Comparison of ENCODE assay signal across 1 cellular context in the genomic region with DNA sequence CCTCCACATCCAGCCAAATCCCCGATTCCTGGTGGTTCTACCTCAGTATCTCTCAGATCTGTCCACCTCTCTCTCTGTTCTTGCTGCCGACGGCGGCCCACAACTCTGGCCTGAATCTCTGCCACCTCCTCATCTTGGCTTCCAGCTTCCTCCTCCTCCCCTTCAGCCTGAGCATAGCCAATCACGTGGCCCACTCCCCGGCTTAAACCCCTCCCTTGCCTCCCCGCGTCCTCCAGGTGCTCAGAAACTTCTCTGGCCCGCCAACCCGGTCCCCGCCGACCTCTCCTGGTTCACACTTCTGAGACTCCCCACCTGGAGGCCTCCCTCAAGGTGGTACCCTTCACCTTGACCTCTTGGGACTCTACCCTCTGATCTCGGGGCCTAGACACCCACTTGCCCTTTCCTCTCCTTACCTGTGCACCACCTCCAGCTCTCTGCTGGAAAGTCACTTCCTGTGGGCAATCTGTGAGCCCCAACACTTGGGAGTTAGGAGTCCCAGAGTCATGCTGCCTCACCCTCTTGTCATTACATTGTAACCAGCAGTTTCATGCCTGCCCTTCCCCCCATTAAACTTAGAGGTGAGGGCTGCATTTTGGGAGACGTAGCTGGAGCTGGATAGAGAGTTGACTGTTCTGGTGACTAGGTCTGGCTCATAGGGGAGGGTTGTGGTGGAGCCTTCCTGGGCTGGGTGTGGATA.
TF ChIP-seq lines count a peak whose summit lies in the region.

No MANE protein-coding gene starts in this region.

TF ChIP-seq in HepG2, 621 proteins besides CTCF, POLR2A, EP300 and RAD21 (continued from another document and continues in another):
- TF ChIP-seq, protein P1, sequence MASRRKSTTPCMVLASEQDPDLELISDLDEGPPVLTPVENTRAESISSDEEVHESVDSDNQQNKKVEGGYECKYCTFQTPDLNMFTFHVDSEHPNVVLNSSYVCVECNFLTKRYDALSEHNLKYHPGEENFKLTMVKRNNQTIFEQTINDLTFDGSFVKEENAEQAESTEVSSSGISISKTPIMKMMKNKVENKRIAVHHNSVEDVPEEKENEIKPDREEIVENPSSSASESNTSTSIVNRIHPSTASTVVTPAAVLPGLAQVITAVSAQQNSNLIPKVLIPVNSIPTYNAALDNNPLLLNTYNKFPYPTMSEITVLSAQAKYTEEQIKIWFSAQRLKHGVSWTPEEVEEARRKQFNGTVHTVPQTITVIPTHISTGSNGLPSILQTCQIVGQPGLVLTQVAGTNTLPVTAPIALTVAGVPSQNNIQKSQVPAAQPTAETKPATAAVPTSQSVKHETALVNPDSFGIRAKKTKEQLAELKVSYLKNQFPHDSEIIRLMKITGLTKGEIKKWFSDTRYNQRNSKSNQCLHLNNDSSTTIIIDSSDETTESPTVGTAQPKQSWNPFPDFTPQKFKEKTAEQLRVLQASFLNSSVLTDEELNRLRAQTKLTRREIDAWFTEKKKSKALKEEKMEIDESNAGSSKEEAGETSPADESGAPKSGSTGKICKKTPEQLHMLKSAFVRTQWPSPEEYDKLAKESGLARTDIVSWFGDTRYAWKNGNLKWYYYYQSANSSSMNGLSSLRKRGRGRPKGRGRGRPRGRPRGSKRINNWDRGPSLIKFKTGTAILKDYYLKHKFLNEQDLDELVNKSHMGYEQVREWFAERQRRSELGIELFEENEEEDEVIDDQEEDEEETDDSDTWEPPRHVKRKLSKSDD (CRISPR knock-in tag; IDR thresholded peaks at IDR 0.05; ENCODE audit: low read depth), result no peak
- TF ChIP-seq ZNF644 (CRISPR knock-in tag; IDR thresholded peaks at IDR 0.05; ENCODE audit: low read depth), result 0 out of 2 replicates have a peak, but pooled peaks have one; percentile 17
- no peak for TF ChIP-seq CAMTA2 (CRISPR knock-in tag; IDR thresholded peaks at IDR 0.05; ENCODE audit: borderline replicate concordance)
- peak; percentile 12 for TF ChIP-seq YY1 (IDR thresholded peaks at IDR 0.05; ENCODE audit: insufficient read depth, insufficient replicate concordance, low read depth, low read length)
- no peak for TF ChIP-seq REXO4 (CRISPR knock-in tag; IDR thresholded peaks at IDR 0.05; ENCODE audit: borderline replicate concordance)
- no peak for TF ChIP-seq HNRNPUL1 (IDR thresholded peaks at IDR 0.05; ENCODE audit: low read depth, low read length)
- TF ChIP-seq, protein P2, sequence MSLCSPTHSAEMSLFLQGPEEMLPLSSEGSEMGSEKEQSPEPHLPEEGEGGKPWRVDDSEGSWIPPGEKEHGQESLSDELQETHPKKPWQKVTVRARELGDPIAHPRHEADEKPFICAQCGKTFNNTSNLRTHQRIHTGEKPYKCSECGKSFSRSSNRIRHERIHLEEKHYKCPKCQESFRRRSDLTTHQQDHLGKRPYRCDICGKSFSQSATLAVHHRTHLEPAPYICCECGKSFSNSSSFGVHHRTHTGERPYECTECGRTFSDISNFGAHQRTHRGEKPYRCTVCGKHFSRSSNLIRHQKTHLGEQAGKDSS (CRISPR knock-in tag; IDR thresholded peaks at IDR 0.05; ENCODE audit: borderline replicate concordance, low read depth), result 0 out of 2 replicates have a peak, but pooled peaks have one; percentile 12
- TF ChIP-seq, protein P3, sequence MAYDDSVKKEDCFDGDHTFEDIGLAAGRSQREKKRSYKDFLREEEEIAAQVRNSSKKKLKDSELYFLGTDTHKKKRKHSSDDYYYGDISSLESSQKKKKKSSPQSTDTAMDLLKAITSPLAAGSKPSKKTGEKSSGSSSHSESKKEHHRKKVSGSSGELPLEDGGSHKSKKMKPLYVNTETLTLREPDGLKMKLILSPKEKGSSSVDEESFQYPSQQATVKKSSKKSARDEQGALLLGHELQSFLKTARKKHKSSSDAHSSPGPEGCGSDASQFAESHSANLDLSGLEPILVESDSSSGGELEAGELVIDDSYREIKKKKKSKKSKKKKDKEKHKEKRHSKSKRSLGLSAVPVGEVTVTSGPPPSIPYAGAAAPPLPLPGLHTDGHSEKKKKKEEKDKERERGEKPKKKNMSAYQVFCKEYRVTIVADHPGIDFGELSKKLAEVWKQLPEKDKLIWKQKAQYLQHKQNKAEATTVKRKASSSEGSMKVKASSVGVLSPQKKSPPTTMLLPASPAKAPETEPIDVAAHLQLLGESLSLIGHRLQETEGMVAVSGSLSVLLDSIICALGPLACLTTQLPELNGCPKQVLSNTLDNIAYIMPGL (CRISPR knock-in tag; IDR thresholded peaks at IDR 0.05; ENCODE audit: borderline replicate concordance in 1 of 2, low read depth in 1 of 2), result peak in 1 of 2 experiments; percentile 78; a peak in 2 of 4 replicates
- peak; percentile 43; the same call in 1 of the 2 replicates for TF ChIP-seq GATA4 (IDR thresholded peaks at IDR 0.05; ENCODE audit: borderline replicate concordance, low read depth)
- no peak for TF ChIP-seq HHEX (CRISPR knock-in tag; IDR thresholded peaks at IDR 0.05)
- TF ChIP-seq, protein P4, sequence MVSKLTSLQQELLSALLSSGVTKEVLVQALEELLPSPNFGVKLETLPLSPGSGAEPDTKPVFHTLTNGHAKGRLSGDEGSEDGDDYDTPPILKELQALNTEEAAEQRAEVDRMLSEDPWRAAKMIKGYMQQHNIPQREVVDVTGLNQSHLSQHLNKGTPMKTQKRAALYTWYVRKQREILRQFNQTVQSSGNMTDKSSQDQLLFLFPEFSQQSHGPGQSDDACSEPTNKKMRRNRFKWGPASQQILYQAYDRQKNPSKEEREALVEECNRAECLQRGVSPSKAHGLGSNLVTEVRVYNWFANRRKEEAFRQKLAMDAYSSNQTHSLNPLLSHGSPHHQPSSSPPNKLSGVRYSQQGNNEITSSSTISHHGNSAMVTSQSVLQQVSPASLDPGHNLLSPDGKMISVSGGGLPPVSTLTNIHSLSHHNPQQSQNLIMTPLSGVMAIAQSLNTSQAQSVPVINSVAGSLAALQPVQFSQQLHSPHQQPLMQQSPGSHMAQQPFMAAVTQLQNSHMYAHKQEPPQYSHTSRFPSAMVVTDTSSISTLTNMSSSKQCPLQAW (CRISPR knock-in tag; IDR thresholded peaks at IDR 0.05), result peak; percentile 92
- TF ChIP-seq ZNF7 (CRISPR knock-in tag; IDR thresholded peaks at IDR 0.05), result 0 out of 2 replicates have a peak, but pooled peaks have one; percentile 1
- TF ChIP-seq ZBTB38 (CRISPR knock-in tag; IDR thresholded peaks at IDR 0.05), result 0 out of 2 replicates have a peak, but pooled peaks have one; percentile 48
- TF ChIP-seq MTF1 (CRISPR knock-in tag; IDR thresholded peaks at IDR 0.05), result no peak
- peak; percentile 82 for TF ChIP-seq ZNF263 (CRISPR knock-in tag; IDR thresholded peaks at IDR 0.05)
- TF ChIP-seq, protein P5, sequence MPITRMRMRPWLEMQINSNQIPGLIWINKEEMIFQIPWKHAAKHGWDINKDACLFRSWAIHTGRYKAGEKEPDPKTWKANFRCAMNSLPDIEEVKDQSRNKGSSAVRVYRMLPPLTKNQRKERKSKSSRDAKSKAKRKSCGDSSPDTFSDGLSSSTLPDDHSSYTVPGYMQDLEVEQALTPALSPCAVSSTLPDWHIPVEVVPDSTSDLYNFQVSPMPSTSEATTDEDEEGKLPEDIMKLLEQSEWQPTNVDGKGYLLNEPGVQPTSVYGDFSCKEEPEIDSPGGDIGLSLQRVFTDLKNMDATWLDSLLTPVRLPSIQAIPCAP (CRISPR knock-in tag; IDR thresholded peaks at IDR 0.05; ENCODE audit: low read depth), result no peak
- TF ChIP-seq ZNF343 (CRISPR knock-in tag; IDR thresholded peaks at IDR 0.05), result peak; percentile 67; the same call in 1 of the 2 replicates
- TF ChIP-seq SP2 (CRISPR knock-in tag; IDR thresholded peaks at IDR 0.05), result peak; percentile 60
- peak; percentile 9; the same call in 1 of the 2 replicates for TF ChIP-seq SALL1 (CRISPR knock-in tag; IDR thresholded peaks at IDR 0.05)
- TF ChIP-seq ZBTB20 (CRISPR knock-in tag; IDR thresholded peaks at IDR 0.05; ENCODE audit: borderline replicate concordance, low read depth), result peak; percentile 40; the same call in 1 of the 2 replicates
- TF ChIP-seq RFX3 (CRISPR knock-in tag; IDR thresholded peaks at IDR 0.05), result no peak
- peak; percentile 42; the same call in 1 of the 2 replicates for TF ChIP-seq ZNF350 (CRISPR knock-in tag; IDR thresholded peaks at IDR 0.05; ENCODE audit: borderline replicate concordance, low read depth)
- 0 out of 2 replicates have a peak, but pooled peaks have one; percentile 12 for TF ChIP-seq NAIF1 (CRISPR knock-in tag; IDR thresholded peaks at IDR 0.05; ENCODE audit: borderline replicate concordance)
- TF ChIP-seq ESRRA (CRISPR knock-in tag; IDR thresholded peaks at IDR 0.05; ENCODE audit: low read depth), result 0 out of 2 replicates have a peak, but pooled peaks have one; percentile 34
- TF ChIP-seq MEIS1 (CRISPR knock-in tag; IDR thresholded peaks at IDR 0.05; ENCODE audit: borderline replicate concordance), result 0 out of 2 replicates have a peak, but pooled peaks have one; percentile 51
- TF ChIP-seq NCOA2 (CRISPR knock-in tag; IDR thresholded peaks at IDR 0.05), result 0 out of 2 replicates have a peak, but pooled peaks have one; percentile 5
- 0 out of 2 replicates have a peak, but pooled peaks have one; percentile 66 for TF ChIP-seq YEATS2 (CRISPR knock-in tag; IDR thresholded peaks at IDR 0.05; ENCODE audit: borderline replicate concordance)
- TF ChIP-seq ZNF230 (CRISPR knock-in tag; IDR thresholded peaks at IDR 0.05), result peak; percentile 54; the same call in 1 of the 2 replicates
- TF ChIP-seq KDM1A (CRISPR knock-in tag; IDR thresholded peaks at IDR 0.05), result no peak
- TF ChIP-seq, protein P6, sequence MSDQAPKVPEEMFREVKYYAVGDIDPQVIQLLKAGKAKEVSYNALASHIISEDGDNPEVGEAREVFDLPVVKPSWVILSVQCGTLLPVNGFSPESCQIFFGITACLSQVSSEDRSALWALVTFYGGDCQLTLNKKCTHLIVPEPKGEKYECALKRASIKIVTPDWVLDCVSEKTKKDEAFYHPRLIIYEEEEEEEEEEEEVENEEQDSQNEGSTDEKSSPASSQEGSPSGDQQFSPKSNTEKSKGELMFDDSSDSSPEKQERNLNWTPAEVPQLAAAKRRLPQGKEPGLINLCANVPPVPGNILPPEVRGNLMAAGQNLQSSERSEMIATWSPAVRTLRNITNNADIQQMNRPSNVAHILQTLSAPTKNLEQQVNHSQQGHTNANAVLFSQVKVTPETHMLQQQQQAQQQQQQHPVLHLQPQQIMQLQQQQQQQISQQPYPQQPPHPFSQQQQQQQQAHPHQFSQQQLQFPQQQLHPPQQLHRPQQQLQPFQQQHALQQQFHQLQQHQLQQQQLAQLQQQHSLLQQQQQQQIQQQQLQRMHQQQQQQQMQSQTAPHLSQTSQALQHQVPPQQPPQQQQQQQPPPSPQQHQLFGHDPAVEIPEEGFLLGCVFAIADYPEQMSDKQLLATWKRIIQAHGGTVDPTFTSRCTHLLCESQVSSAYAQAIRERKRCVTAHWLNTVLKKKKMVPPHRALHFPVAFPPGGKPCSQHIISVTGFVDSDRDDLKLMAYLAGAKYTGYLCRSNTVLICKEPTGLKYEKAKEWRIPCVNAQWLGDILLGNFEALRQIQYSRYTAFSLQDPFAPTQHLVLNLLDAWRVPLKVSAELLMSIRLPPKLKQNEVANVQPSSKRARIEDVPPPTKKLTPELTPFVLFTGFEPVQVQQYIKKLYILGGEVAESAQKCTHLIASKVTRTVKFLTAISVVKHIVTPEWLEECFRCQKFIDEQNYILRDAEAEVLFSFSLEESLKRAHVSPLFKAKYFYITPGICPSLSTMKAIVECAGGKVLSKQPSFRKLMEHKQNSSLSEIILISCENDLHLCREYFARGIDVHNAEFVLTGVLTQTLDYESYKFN (CRISPR knock-in tag; conservative IDR thresholded peaks at IDR 0.05), result peak; percentile 68
- no peak for TF ChIP-seq ZBTB21 (CRISPR knock-in tag; IDR thresholded peaks at IDR 0.05)
- TF ChIP-seq, protein P7, sequence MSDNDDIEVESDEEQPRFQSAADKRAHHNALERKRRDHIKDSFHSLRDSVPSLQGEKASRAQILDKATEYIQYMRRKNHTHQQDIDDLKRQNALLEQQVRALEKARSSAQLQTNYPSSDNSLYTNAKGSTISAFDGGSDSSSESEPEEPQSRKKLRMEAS (IDR thresholded peaks at IDR 0.05), result peak; percentile 54; the same call in 1 of the 2 replicates
- TF ChIP-seq, protein P8, sequence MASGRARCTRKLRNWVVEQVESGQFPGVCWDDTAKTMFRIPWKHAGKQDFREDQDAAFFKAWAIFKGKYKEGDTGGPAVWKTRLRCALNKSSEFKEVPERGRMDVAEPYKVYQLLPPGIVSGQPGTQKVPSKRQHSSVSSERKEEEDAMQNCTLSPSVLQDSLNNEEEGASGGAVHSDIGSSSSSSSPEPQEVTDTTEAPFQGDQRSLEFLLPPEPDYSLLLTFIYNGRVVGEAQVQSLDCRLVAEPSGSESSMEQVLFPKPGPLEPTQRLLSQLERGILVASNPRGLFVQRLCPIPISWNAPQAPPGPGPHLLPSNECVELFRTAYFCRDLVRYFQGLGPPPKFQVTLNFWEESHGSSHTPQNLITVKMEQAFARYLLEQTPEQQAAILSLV (CRISPR knock-in tag; IDR thresholded peaks at IDR 0.05; ENCODE audit: borderline replicate concordance), result peak; percentile 54; the same call in 1 of the 2 replicates
- TF ChIP-seq, protein P9, sequence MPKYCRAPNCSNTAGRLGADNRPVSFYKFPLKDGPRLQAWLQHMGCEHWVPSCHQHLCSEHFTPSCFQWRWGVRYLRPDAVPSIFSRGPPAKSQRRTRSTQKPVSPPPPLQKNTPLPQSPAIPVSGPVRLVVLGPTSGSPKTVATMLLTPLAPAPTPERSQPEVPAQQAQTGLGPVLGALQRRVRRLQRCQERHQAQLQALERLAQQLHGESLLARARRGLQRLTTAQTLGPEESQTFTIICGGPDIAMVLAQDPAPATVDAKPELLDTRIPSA (CRISPR knock-in tag; IDR thresholded peaks at IDR 0.05; ENCODE audit: borderline replicate concordance), result peak; percentile 32; the same call in 1 of the 2 replicates
- TF ChIP-seq ZNF614 (CRISPR knock-in tag; IDR thresholded peaks at IDR 0.05; ENCODE audit: borderline replicate concordance), result no peak
- TF ChIP-seq, protein P10, sequence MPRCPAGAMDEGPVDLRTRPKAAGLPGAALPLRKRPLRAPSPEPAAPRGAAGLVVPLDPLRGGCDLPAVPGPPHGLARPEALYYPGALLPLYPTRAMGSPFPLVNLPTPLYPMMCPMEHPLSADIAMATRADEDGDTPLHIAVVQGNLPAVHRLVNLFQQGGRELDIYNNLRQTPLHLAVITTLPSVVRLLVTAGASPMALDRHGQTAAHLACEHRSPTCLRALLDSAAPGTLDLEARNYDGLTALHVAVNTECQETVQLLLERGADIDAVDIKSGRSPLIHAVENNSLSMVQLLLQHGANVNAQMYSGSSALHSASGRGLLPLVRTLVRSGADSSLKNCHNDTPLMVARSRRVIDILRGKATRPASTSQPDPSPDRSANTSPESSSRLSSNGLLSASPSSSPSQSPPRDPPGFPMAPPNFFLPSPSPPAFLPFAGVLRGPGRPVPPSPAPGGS (CRISPR knock-in tag; IDR thresholded peaks at IDR 0.05), result 0 out of 2 replicates have a peak, but pooled peaks have one; percentile 10
- no peak; the same call in 1 of the 2 replicates for TF ChIP-seq KLF6 (CRISPR knock-in tag; IDR thresholded peaks at IDR 0.05)
- TF ChIP-seq, protein P11, sequence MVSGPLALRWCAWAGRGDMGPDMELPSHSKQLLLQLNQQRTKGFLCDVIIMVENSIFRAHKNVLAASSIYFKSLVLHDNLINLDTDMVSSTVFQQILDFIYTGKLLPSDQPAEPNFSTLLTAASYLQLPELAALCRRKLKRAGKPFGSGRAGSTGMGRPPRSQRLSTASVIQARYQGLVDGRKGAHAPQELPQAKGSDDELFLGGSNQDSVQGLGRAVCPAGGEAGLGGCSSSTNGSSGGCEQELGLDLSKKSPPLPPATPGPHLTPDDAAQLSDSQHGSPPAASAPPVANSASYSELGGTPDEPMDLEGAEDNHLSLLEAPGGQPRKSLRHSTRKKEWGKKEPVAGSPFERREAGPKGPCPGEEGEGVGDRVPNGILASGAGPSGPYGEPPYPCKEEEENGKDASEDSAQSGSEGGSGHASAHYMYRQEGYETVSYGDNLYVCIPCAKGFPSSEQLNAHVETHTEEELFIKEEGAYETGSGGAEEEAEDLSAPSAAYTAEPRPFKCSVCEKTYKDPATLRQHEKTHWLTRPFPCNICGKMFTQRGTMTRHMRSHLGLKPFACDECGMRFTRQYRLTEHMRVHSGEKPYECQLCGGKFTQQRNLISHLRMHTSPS (CRISPR knock-in tag; IDR thresholded peaks at IDR 0.05; ENCODE audit: low read depth), result no peak
- TF ChIP-seq GLI4 (CRISPR knock-in tag; IDR thresholded peaks at IDR 0.05; ENCODE audit: borderline replicate concordance), result peak; percentile 4; the same call in 1 of the 2 replicates
- no peak for TF ChIP-seq ZMYM2 (CRISPR knock-in tag; IDR thresholded peaks at IDR 0.05)
